Comparison of ENCODE assay signal across 15 cellular contexts in genomic region chr14:92004062-92004461, GRCh38.
"Had no signal": no experiment of that assay in that cellular context is flagged by ENCODE, and none has a peak within 500 bp of the region (broad histone marks: within the 10 kb centered on the region; RNA-seq: fewer than 3 reads in every experiment).

No MANE protein-coding gene starts in this region.

- H3K9me3 Mint-ChIP-seq: activated CD4-positive, alpha-beta memory T cell treated with anti-CD3 and anti-CD28 coated beads for 36 hours; activated naive CD4-positive, alpha-beta T cell treated with anti-CD3 and anti-CD28 coated beads for 36 hours; endodermal cell had no signal

- DNase-seq: activated CD4-positive, alpha-beta memory T cell treated with anti-CD3 and anti-CD28 coated beads for 36 hours; activated CD4-positive, CD25-positive, alpha-beta regulatory T cell treated with anti-CD3 and anti-CD28 coated beads, Interleukin-2, amount 50 U/mL, for 72 hours; activated CD8-positive, alpha-beta memory T cell treated with anti-CD3 and anti-CD28 coated beads, Interleukin-2, amount 50 U/mL, for 48 hours; activated naive CD4-positive, alpha-beta T cell treated with anti-CD3 and anti-CD28 coated beads for 36 hours; amygdala; brain microvascular endothelial cell; endodermal cell; heart left ventricle; left ventricle myocardium inferior; mesendoderm; psoas muscle; stimulated activated CD4-positive, alpha-beta T cell treated with anti-CD3 and anti-CD28 coated beads, Interleukin-12 subunit alpha, Interleukin-12 subunit beta, amount 100 ng/mL, for 4 hours; stimulated activated naive CD4-positive, alpha-beta T cell treated with Interleukin-2 at 50 U/mL for 16 hours; upper lobe of left lung had no signal

- H3K4me1 Mint-ChIP-seq: endodermal cell had no signal

- H3K4me3 Mint-ChIP-seq: activated CD4-positive, alpha-beta memory T cell treated with anti-CD3 and anti-CD28 coated beads for 36 hours; endodermal cell had no signal

- ATAC-seq: heart left ventricle, psoas muscle, sciatic nerve had no signal

- H3K9me3 ChIP-seq: heart left ventricle, left ventricle myocardium inferior, psoas muscle, upper lobe of left lung had no signal

- H3K27ac Mint-ChIP-seq: activated CD4-positive, alpha-beta memory T cell treated with anti-CD3 and anti-CD28 coated beads for 36 hours; endodermal cell had no signal

- H3K27ac ChIP-seq: brain microvascular endothelial cell, heart left ventricle, left ventricle myocardium inferior, psoas muscle, upper lobe of left lung had no signal

- H3K27me3 ChIP-seq: brain microvascular endothelial cell, heart left ventricle, upper lobe of left lung had no signal

- H3K4me3 ChIP-seq: heart left ventricle, left ventricle myocardium inferior, psoas muscle, upper lobe of left lung had no signal

- H3K27me3 Mint-ChIP-seq: activated CD4-positive, alpha-beta memory T cell treated with anti-CD3 and anti-CD28 coated beads for 36 hours had no signal
